14 cellular contexts compared by ENCODE assay signal in the genomic region with DNA sequence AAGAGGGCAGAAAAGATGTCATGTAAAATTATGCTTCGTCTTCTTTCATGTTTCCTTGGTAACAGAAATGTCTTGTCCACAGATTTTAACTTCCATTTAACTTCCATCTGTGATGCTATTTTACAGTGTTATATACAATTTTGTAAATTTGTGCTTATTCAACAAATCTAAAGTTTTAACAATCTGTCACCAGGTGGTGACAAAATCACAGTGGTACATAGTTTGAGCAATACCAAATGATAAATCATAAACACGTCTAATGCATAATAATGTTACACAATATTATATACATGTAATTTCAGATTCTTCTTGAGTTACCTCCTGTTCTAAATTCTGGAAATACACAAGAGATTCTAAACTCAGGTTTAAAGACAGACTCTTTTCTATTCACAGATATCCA.
"Had no signal": no experiment of that assay in that cellular context is flagged by ENCODE, and none has a peak within 500 bp of the region (broad histone marks: within the 10 kb centered on the region; RNA-seq: fewer than 3 reads in every experiment).

No MANE protein-coding gene starts in this region.

- H3K36me3 ChIP-seq: lower lobe of right lung, stomach, WERI-Rb-1 had no signal

- ATAC-seq: activated CD8-positive, alpha-beta T cell treated with anti-CD3 and anti-CD28 coated beads, Interleukin-2, amount 10 ng/mL, durations not matched to agents 7 days and 5 days; activated naive CD8-positive, alpha-beta T cell treated with anti-CD3 and anti-CD28 coated beads, Interleukin-2, amount 50 U/mL, for 24 hours; lower lobe of right lung; T-cell had no signal

- H3K4me3 ChIP-seq: lower lobe of right lung, skin epidermis, stomach had no signal

- H3K27me3 ChIP-seq: stomach had no signal

- H3K9ac ChIP-seq: parathyroid adenoma had no signal

- H3K4me1 ChIP-seq: lower lobe of right lung, parathyroid adenoma, stomach had no signal

- H3K27ac ChIP-seq: lower lobe of right lung, parathyroid adenoma, skin epidermis, stomach, WERI-Rb-1 had no signal

- H3K79me2 ChIP-seq: parathyroid adenoma had no signal

- FAIRE-seq: astrocyte had no signal

- H3K9me3 ChIP-seq: lower lobe of right lung, stomach had no signal

- H2AFZ ChIP-seq: parathyroid adenoma had no signal

- DNase-seq: activated CD4-positive, alpha-beta T cell treated with anti-CD3 and anti-CD28 coated beads for 48 hours; activated CD8-positive, alpha-beta memory T cell treated with anti-CD3 and anti-CD28 coated beads, Interleukin-2, amount 50 U/mL, for 48 hours; activated CD8-positive, alpha-beta T cell treated with anti-CD3 and anti-CD28 coated beads, Interleukin-2, amount 10 ng/mL, durations not matched to agents 7 days and 5 days; activated naive CD8-positive, alpha-beta T cell treated with anti-CD3 and anti-CD28 coated beads, Interleukin-2, amount 50 U/mL, for 24 hours; hypothalamus; lower lobe of right lung; retina; stomach; T-cell; T1000; WERI-Rb-1 had no signal
